Comparison of ENCODE assay signal across 8 cellular contexts in genomic region chr6:28941681-28942448, GRCh38. TPM values are rescaled to one million over a fixed set of nuclear protein-coding genes. Genes with fewer than 3 reads are reported as not detected.
A peak's percentile ranks its signal among the peaks of the same experiment; 100 is the strongest.
DNase-seq lines count a peak whose midpoint lies in the region; ATAC-seq and TF ChIP-seq lines count a peak whose summit lies in the region.

No MANE protein-coding gene starts in this region.

- peak overlapping the region; percentile 69 for H3K9ac ChIP-seq in mucosa of stomach (ENCODE audit: low read length)

- H3K36me3 ChIP-seq in breast epithelium = no peaks in the 10 kb centered on the region
- H3K36me3 ChIP-seq in mucosa of stomach (ENCODE audit: control insufficient read depth, insufficient read depth, low read length) = no peaks in the 10 kb centered on the region

- no peak for TF ChIP-seq POLR2A in breast epithelium (IDR thresholded peaks at IDR 0.05)

- H3K4me1 ChIP-seq in breast epithelium (peaks cover 0 to 7% of the 10 kb centered on the region in 2 donors), mucosa of stomach (ENCODE audit: control insufficient read depth, insufficient read depth, low read length) (peaks cover 6% of the 10 kb centered on the region)

- H3K9me3 ChIP-seq in breast epithelium (no peaks in the 10 kb centered on the region), mucosa of stomach (ENCODE audit: control insufficient read depth, low read length) (no peaks in the 10 kb centered on the region)

- no peak for ATAC-seq in GM18511 (IDR thresholded peaks at IDR 0.05; ENCODE audit: unreplicated experiment)

- peak overlapping the region; percentile 93 to 97 for H3K27ac ChIP-seq in breast epithelium

- no peaks in the 10 kb centered on the region for H3K27me3 ChIP-seq in breast epithelium
- H3K27me3 ChIP-seq in mucosa of stomach (ENCODE audit: control insufficient read depth, insufficient read depth, low read length) = no peaks in the 10 kb centered on the region

- H3K4me3 ChIP-seq in breast epithelium (peak overlapping the region; percentile 45 to 82 (median 79)), mucosa of stomach (ENCODE audit: low read length) (peak overlapping the region; percentile 28)

- no peak for TF ChIP-seq CTCF in breast epithelium (IDR thresholded peaks at IDR 0.05)

- intact Hi-C loops in breast epithelium (cut with DNase I; ENCODE audit: low total_unique reads) = loop anchor here (5.0 kb wide), 2 partner anchors 40 to 1105 kb away; a partner anchor contains a TSS

- DNase-seq in AG20443 (ENCODE audit: low spot score) = peak; percentile 44
- DNase-seq in HT1080 (ENCODE audit: low read depth) = peak; percentile 86
- DNase-seq in breast epithelium (ENCODE audit: low spot score in 2 of 2) = no peak
- DNase-seq in NCI-H526 (lab: John Stamatoyannopoulos, UW) = no peak
- DNase-seq in NCI-H82 treated with DMSO at 0.1 percent for 48 hours (lab: John Stamatoyannopoulos, UW; ENCODE audit: unreplicated experiment) = no peak
- DNase-seq in HuH-7 (ENCODE audit: low spot score) = no peak

RNA-seq across cellular contexts. Expression of gene TRIM27, which starts 18.1 kb away (rescaled TPM):
- 87.3 and 89.5 TPM in 2 replicates for total RNA-seq in HT1080 (2014; rRNA removed; shearing (Covaris generic))
- 68.2 and 68.5 TPM in 2 replicates for polyA plus RNA-seq in HT1080 (2015; cell fraction: cytosol; rRNA removed)
- polyA plus RNA-seq in HT1080 (2015; cell fraction: nucleus; rRNA removed) = 148 and 152 TPM in 2 replicates
- 100 to 1,000 TPM in 1 of 3 donors, 10 to 100 TPM in 2; 38.7 to 106 (median 80.3) TPM for total RNA-seq in breast epithelium

Comparison
In these comparisons a context has a peak if more than half of its experiments do, and no peak if none do; other contexts are left out.
1. DNase-seq: peak in AG20443 (single experiment) and HT1080 (single experiment); none in breast epithelium (0 of 2), NCI-H526 (0 of 2), NCI-H82 treated with DMSO at 0.1 percent for 48 hours (single experiment) and HuH-7 (single experiment).